Comparison of ENCODE assay signal across 8 cellular contexts in genomic region chr2:86719637-86720540, GRCh38. TPM values are rescaled to one million over a fixed set of nuclear protein-coding genes. Genes with fewer than 3 reads are reported as not detected.
A peak's percentile ranks its signal among the peaks of the same experiment; 100 is the strongest.
DNase-seq lines count a peak whose midpoint lies in the region; ATAC-seq and TF ChIP-seq lines count a peak whose summit lies in the region.
"Not testable (repeated sequence)": the region's sequence is repeated elsewhere in the genome, so short reads cannot be mapped to it uniquely, and the experiment has no call there.

Gene RMND5A, plus strand, starts transcription at chr2:86720291. Its CDS starts 377 bp downstream, at chr2:86720668.

- H3K4me3 ChIP-seq in GM23338 (peak within 1 kb of the TSS; percentile 73), fibroblast of the aortic adventitia (ENCODE audit: low read depth, low read length) (peak within 1 kb of the TSS; percentile 68)

- H3K4me2 ChIP-seq in GM23338, result peak within 1 kb of the TSS; percentile 98

- H3K4me3 Mint-ChIP-seq in GM23338, result peak within 1 kb of the TSS; percentile 76
- H3K4me3 Mint-ChIP-seq in natural killer cell treated with Interleukin-12 subunit alpha and Interleukin-12 subunit beta and Interleukin-15 and Interleukin-18, amount 100 ng/mL, for 72 hours, result peak within 1 kb of the TSS; percentile 88
- peak within 1 kb of the TSS; percentile 80 to 81 for H3K4me3 Mint-ChIP-seq in stimulated activated naive B cell treated with anti-CD40 and anti-IgM and Interleukin-4, amounts not matched to agents 10 μg/mL and 1 μg/mL and 100 μg/mL, for 72 hours

- not testable (repeated sequence) for H3K27me3 ChIP-seq in GM23338 (ENCODE audit: insufficient read depth)

- not testable (repeated sequence) for H3K79me2 ChIP-seq in GM23338 (replicated peaks; ENCODE audit: insufficient read depth)

- DNase-seq in EH (ENCODE audit: low read depth) (peak; percentile 88), GM23338 (ENCODE audit: low spot score) (peak; percentile 84), LoVo (ENCODE audit: low spot score) (peak; percentile 86), SK-MEL-5 (ENCODE audit: low read depth, low spot score) (peak; percentile 83), activated gamma-delta T cell (lab: John Stamatoyannopoulos, UW) (peak; percentile 88), fibroblast of the aortic adventitia (ENCODE audit: low read depth) (peak; percentile 90)
- DNase-seq in natural killer cell treated with Interleukin-12 subunit alpha and Interleukin-12 subunit beta and Interleukin-15 and Interleukin-18, amount 100 ng/mL, for 72 hours (ENCODE audit: low spot score), result peak; percentile 95
- peak; percentile 95 for DNase-seq in stimulated activated naive B cell treated with anti-CD40 and anti-IgM and Interleukin-4, amounts not matched to agents 10 μg/mL and 1 μg/mL and 100 μg/mL, for 72 hours

- not testable (repeated sequence) for H3K4me1 ChIP-seq in GM23338 (ENCODE audit: insufficient read depth)

- not testable (repeated sequence) for H3K4me1 Mint-ChIP-seq in GM23338; natural killer cell treated with Interleukin-12 subunit alpha and Interleukin-12 subunit beta and Interleukin-15 and Interleukin-18, amount 100 ng/mL, for 72 hours (ENCODE audit: low read depth in 2 of 2); stimulated activated naive B cell treated with anti-CD40 and anti-IgM and Interleukin-4, amounts not matched to agents 10 μg/mL and 1 μg/mL and 100 μg/mL, for 72 hours

- H3F3A ChIP-seq in GM23338 (replicated peaks; ENCODE audit: low read depth), result not testable (repeated sequence)

- H3K27ac ChIP-seq in GM23338 (ENCODE audit: low read depth), result not testable (repeated sequence)

- H2AFZ ChIP-seq in GM23338, result not testable (repeated sequence)

- H4K20me1 ChIP-seq in GM23338 (replicated peaks; ENCODE audit: insufficient read depth), result not testable (repeated sequence)

- not testable (repeated sequence) for H3K36me3 Mint-ChIP-seq in GM23338 (ENCODE audit: low read depth); natural killer cell treated with Interleukin-12 subunit alpha and Interleukin-12 subunit beta and Interleukin-15 and Interleukin-18, amount 100 ng/mL, for 72 hours; stimulated activated naive B cell treated with anti-CD40 and anti-IgM and Interleukin-4, amounts not matched to agents 10 μg/mL and 1 μg/mL and 100 μg/mL, for 72 hours

- not testable (repeated sequence) for TF ChIP-seq CTCF in GM23338 (conservative IDR thresholded peaks at IDR 0.05; ENCODE audit: low read depth in 2 of 2); fibroblast of the aortic adventitia (IDR thresholded peaks at IDR 0.05; ENCODE audit: insufficient read depth, low read length)

- not testable (repeated sequence) for H3K9me2 ChIP-seq in GM23338 (ENCODE audit: insufficient read depth)

- H3K27me3 Mint-ChIP-seq in GM23338 (ENCODE audit: insufficient read depth, low read depth, poor library complexity); natural killer cell treated with Interleukin-12 subunit alpha and Interleukin-12 subunit beta and Interleukin-15 and Interleukin-18, amount 100 ng/mL, for 72 hours; stimulated activated naive B cell treated with anti-CD40 and anti-IgM and Interleukin-4, amounts not matched to agents 10 μg/mL and 1 μg/mL and 100 μg/mL, for 72 hours: not testable (repeated sequence)

- H3K36me3 ChIP-seq in GM23338 (ENCODE audit: insufficient read depth), result not testable (repeated sequence)

- peak; percentile 93 for ATAC-seq in GM23338
- peak; percentile 95 to 97 for ATAC-seq in natural killer cell treated with Interleukin-12 subunit alpha and Interleukin-12 subunit beta and Interleukin-15 and Interleukin-18, amount 100 ng/mL, for 72 hours
- ATAC-seq in stimulated activated naive B cell treated with anti-CD40 and anti-IgM and Interleukin-4, amounts not matched to agents 10 μg/mL and 1 μg/mL and 100 μg/mL, for 72 hours (replicated peaks), result peak; percentile 89 to 90

- not testable (repeated sequence) for H3K27ac Mint-ChIP-seq in GM23338
- peak within 1 kb of the TSS; percentile 64 to 83 for H3K27ac Mint-ChIP-seq in natural killer cell treated with Interleukin-12 subunit alpha and Interleukin-12 subunit beta and Interleukin-15 and Interleukin-18, amount 100 ng/mL, for 72 hours
- H3K27ac Mint-ChIP-seq in stimulated activated naive B cell treated with anti-CD40 and anti-IgM and Interleukin-4, amounts not matched to agents 10 μg/mL and 1 μg/mL and 100 μg/mL, for 72 hours, result peak within 1 kb of the TSS; percentile 91

- not testable (repeated sequence) for H3K9me3 Mint-ChIP-seq in GM23338; natural killer cell treated with Interleukin-12 subunit alpha and Interleukin-12 subunit beta and Interleukin-15 and Interleukin-18, amount 100 ng/mL, for 72 hours; stimulated activated naive B cell treated with anti-CD40 and anti-IgM and Interleukin-4, amounts not matched to agents 10 μg/mL and 1 μg/mL and 100 μg/mL, for 72 hours

- in situ Hi-C loops in SK-MEL-5 (cut with HindIII; ENCODE audit: low pct_unique_long_range_greater_than_20kb, low sequenced_read_pairs), result not testable (repeated sequence)

TF ChIP-seq in GM23338, 12 proteins besides CTCF, POLR2A, EP300 and RAD21:
- TF ChIP-seq POLR2AphosphoS5 (IDR thresholded peaks at IDR 0.05; ENCODE audit: low read depth), result peak; percentile 69

RNA-seq across cellular contexts. Expression of gene RMND5A, which starts in this region (rescaled TPM):
- total RNA-seq in GM23338 (2014; rRNA removed; shearing (Covaris generic)), result 79.8 and 87.9 TPM in 2 replicates
- 18.6 and 24.0 TPM in 2 replicates for polyA plus RNA-seq in GM23338 (2016; fragmentation: Nextera tagmentation; extraction: Ambion mirVana)
- 61.8 and 62.1 TPM in 2 replicates for total RNA-seq in SK-MEL-5 (2014; rRNA removed; shearing (Covaris generic))
- polyA plus RNA-seq in SK-MEL-5 (2015; cell fraction: cytosol; rRNA removed), result 28.8 and 34.7 TPM in 2 replicates
- 14.0 and 16.5 TPM in 2 replicates for polyA plus RNA-seq in SK-MEL-5 (2015; cell fraction: nucleus; rRNA removed)
- total RNA-seq in fibroblast of the aortic adventitia (ENCODE audit: low replicate concordance), result 18.8 and 20.2 TPM in 2 replicates
- total RNA-seq in natural killer cell treated with Interleukin-12 subunit alpha and Interleukin-12 subunit beta and Interleukin-15 and Interleukin-18, amount 100 ng/mL, for 72 hours, result 10 to 100 TPM; 32.2 to 48.3 TPM
